ENCODE assay signal across 26 cellular contexts in the genomic region with DNA sequence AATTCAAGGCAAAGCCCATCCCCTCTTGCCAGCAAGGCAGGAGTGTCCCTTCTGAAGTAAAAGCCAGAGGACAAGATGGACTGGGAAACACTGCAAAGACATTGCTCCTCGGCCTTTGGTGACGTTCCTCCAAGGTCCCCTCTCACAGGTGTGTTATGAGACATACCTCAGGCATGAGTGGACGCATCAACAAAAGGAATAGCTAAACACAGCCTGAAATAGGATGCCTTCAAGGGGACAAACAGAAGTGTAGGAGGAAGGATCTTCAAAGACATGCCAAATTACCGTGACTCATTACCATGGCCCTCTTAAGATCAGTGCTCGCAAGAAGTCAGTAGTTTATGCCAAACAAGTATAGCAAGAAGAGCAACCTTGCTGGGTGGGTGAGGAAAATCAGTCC. TPM values are rescaled to one million over a fixed set of nuclear protein-coding genes. Genes with fewer than 3 reads are reported as not detected.
A peak's percentile ranks its signal among the peaks of the same experiment; 100 is the strongest.
DNase-seq lines count a peak whose midpoint lies in the region; ATAC-seq and TF ChIP-seq lines count a peak whose summit lies in the region.
"Had no signal": no experiment of that assay in that cellular context is flagged by ENCODE, and none has a peak within 500 bp of the region (broad histone marks: within the 10 kb centered on the region; RNA-seq: fewer than 3 reads in every experiment).

No MANE protein-coding gene starts in this region.

- no peak overlapping the region for H3K23ac ChIP-seq in mesendoderm (ENCODE audit: low read length)

- H3K9me3 ChIP-seq in PC-3 (ENCODE audit: low read length) (no peaks in the 10 kb centered on the region), esophagus (ENCODE audit: control insufficient read depth in 2 of 2, insufficient read depth in 1 of 2, low read depth in 1 of 2, low read length in 1 of 2) (no peaks in the 10 kb centered on the region)
- H3K9me3 ChIP-seq: left ventricle myocardium inferior, MG63, right lobe of liver had no signal

- H3K9ac ChIP-seq in PC-3 (ENCODE audit: low read length) (no peak overlapping the region; the same call in 1 of the 2 replicates), mesendoderm (ENCODE audit: low read length) (no peak overlapping the region)

- ATAC-seq in PC-3 (peak; percentile 78), GM18858 (IDR thresholded peaks at IDR 0.05; ENCODE audit: unreplicated experiment) (no peak), HG02610 (IDR thresholded peaks at IDR 0.05; ENCODE audit: unreplicated experiment) (no peak)
- ATAC-seq: activated CD4-positive, alpha-beta T cell treated with anti-CD3 and anti-CD28 coated beads for 36 hours; activated naive CD4-positive, alpha-beta T cell treated with anti-CD3 and anti-CD28 coated beads, Interleukin-2, amount 50 U/mL, for 72 hours; right lobe of liver had no signal

- H3K18ac ChIP-seq in mesendoderm (ENCODE audit: low read length), result no peak overlapping the region

- no peak overlapping the region for H4K5ac ChIP-seq in mesendoderm (ENCODE audit: low read length)

- BruUV-seq in PC-3 (replicated peaks; lab: Mats Ljungman, UMichigan), result no TSS peak

- TF ChIP-seq CTCF in PC-3 (conservative IDR thresholded peaks at IDR 0.05; ENCODE audit: low read depth, low read length), result no peak

- H3K4me3 ChIP-seq in PC-3 (ENCODE audit: low read length) (no peak overlapping the region; the same call in 1 of the 2 replicates), esophagus (ENCODE audit: low read depth in 1 of 2, low read length in 2 of 2) (no peak overlapping the region), mesendoderm (ENCODE audit: low read length) (no peak overlapping the region)
- H3K4me3 ChIP-seq: left ventricle myocardium inferior, MG63, right lobe of liver had no signal

- H2AFZ ChIP-seq in PC-3 (ENCODE audit: low read length), result no peak overlapping the region

- no peaks in the 10 kb centered on the region for H3K27me3 ChIP-seq in PC-3 (ENCODE audit: low read length)
- no peaks in the 10 kb centered on the region for H3K27me3 ChIP-seq in esophagus (ENCODE audit: control insufficient read depth in 1 of 2, insufficient read depth in 2 of 2, low read length in 2 of 2)
- H3K27me3 ChIP-seq in mesendoderm (ENCODE audit: insufficient read depth, low read length, poor library complexity), result no peaks in the 10 kb centered on the region
- H3K27me3 ChIP-seq: MG63, right lobe of liver had no signal

- intact Hi-C loops in PC-3 (cut with micrococcal nuclease), result loop anchor here (2.0 kb wide), 1 partner anchor 28 kb away; no protein-coding TSS in a partner anchor

- H3F3A ChIP-seq in PC-3 (ENCODE audit: low read length, unreplicated experiment), result no peaks in the 10 kb centered on the region

- CTCF ChIA-PET in PC-3 (lab: Charles Lee), result no interaction called here

- H3K79me1 ChIP-seq in mesendoderm (ENCODE audit: low read length), result no peaks in the 10 kb centered on the region

- no peaks in the 10 kb centered on the region for H3K79me2 ChIP-seq in PC-3 (ENCODE audit: low read length)
- H3K79me2 ChIP-seq in mesendoderm (ENCODE audit: control insufficient read depth, insufficient read depth, low read length), result no peaks in the 10 kb centered on the region

- no peak overlapping the region for H3K4ac ChIP-seq in mesendoderm (ENCODE audit: low read depth, low read length)

- H3K36me3 ChIP-seq in PC-3 (ENCODE audit: low read depth, low read length), result no peaks in the 10 kb centered on the region
- H3K36me3 ChIP-seq in esophagus (ENCODE audit: control insufficient read depth in 2 of 2, insufficient read depth in 2 of 2, low read length in 1 of 2), result no peaks in the 10 kb centered on the region
- H3K36me3 ChIP-seq in mesendoderm (ENCODE audit: control insufficient read depth, insufficient read depth, low read length), result no peaks in the 10 kb centered on the region
- H3K36me3 ChIP-seq: left ventricle myocardium inferior, MG63, right lobe of liver had no signal

- H3K27ac ChIP-seq in PC-3 (ENCODE audit: low read length) (peak overlapping the region; percentile 81), esophagus (ENCODE audit: low read depth in 2 of 2, low read length in 1 of 2) (peak overlapping the region; percentile 72 to 81), mesendoderm (ENCODE audit: low read depth, low read length) (no peak overlapping the region)
- H3K27ac ChIP-seq: left ventricle myocardium inferior, right lobe of liver had no signal

- H4K8ac ChIP-seq in mesendoderm (ENCODE audit: low read depth, low read length), result no peak overlapping the region

- H3K4me2 ChIP-seq in PC-3 (ENCODE audit: low read length), result peak overlapping the region; percentile 79
- no peak overlapping the region for H3K4me2 ChIP-seq in mesendoderm (ENCODE audit: low read length)

- H3K9me2 ChIP-seq in PC-3 (replicated peaks; ENCODE audit: low read length), result no peaks in the 10 kb centered on the region

- no peaks in the 10 kb centered on the region for H4K20me1 ChIP-seq in PC-3 (ENCODE audit: low read length)

- POLR2A ChIA-PET in PC-3 (lab: Charles Lee; ENCODE audit: unreplicated experiment), result no interaction called here

- peaks cover 56% of the 10 kb centered on the region for H3K4me1 ChIP-seq in PC-3 (ENCODE audit: insufficient read depth, low read length)
- peaks cover 0 to 4% of the 10 kb centered on the region in 2 donors for H3K4me1 ChIP-seq in esophagus (ENCODE audit: control insufficient read depth in 2 of 2, insufficient read depth in 2 of 2, low read length in 1 of 2)
- no peaks in the 10 kb centered on the region for H3K4me1 ChIP-seq in mesendoderm (ENCODE audit: control insufficient read depth, low read depth, low read length)
- H3K4me1 ChIP-seq: right lobe of liver had no signal

- H3K56ac ChIP-seq in mesendoderm (ENCODE audit: low read length), result no peak overlapping the region

- no peak overlapping the region for H2BK15ac ChIP-seq in mesendoderm (replicated peaks; ENCODE audit: low read depth)

- DNase-seq in ELF-1 (ENCODE audit: low read depth, low spot score) (peak; percentile 68), PC-3 (peak; percentile 95), mesendoderm (peak; percentile 48), D341Med (ENCODE audit: low spot score) (no peak)
- DNase-seq: activated CD4-positive, alpha-beta T cell treated with anti-CD3 and anti-CD28 coated beads for 36 hours; C1 segment of cervical spinal cord; effector CD8-positive, alpha-beta T cell; left ventricle myocardium inferior; MG63; NCI-H1436; NCI-H2171; NCI-H526 treated with DMSO at 0.1 percent for 48 hours; right lobe of liver; SHP77 treated with DMSO at 0.1 percent for 48 hours; stimulated activated CD8-positive, alpha-beta memory T cell treated with anti-CD3 and anti-CD28 coated beads, Interleukin-4, amount 100 ng/mL, for 48 hours; T-helper 1 cell had no signal

- H2BK120ac ChIP-seq in mesendoderm (ENCODE audit: low read depth, low read length), result no peak overlapping the region

- H2AK5ac ChIP-seq in mesendoderm (ENCODE audit: low read length), result no peak overlapping the region

- no peak overlapping the region for H2BK5ac ChIP-seq in mesendoderm (ENCODE audit: low read length)

- WGBS in esophagus, 2 donors, result 55 to 69% methylated on average over 5 of the region's 5 CpGs
- WGBS in mesendoderm (ENCODE audit: extremely low coverage, insufficient coverage, low lambda C conversion rate), result no CpG with 5 or more reads among the region's 5 CpGs

RNA-seq across cellular contexts. Expression of gene IDS, which starts 6.0 kb away (rescaled TPM):
- 68.4 and 72.9 TPM in 2 replicates for total RNA-seq in PC-3 (2014; rRNA removed)
- polyA plus RNA-seq in esophagus, result 10 to 100 TPM; 20.9 to 21.4 TPM
- polyA plus RNA-seq in mesendoderm (2013, experiment 1 of 2), result 15.8 TPM
- 16.3 TPM for polyA plus RNA-seq in mesendoderm (2013, experiment 2 of 2)

RNA-seq across cellular contexts. Expression of gene EOLA1, which starts 29.7 kb away (rescaled TPM):
- total RNA-seq in PC-3 (2014; rRNA removed), result 21.7 and 25.9 TPM in 2 replicates
- 10 to 100 TPM; 11.1 to 13.0 TPM for polyA plus RNA-seq in esophagus
- polyA plus RNA-seq in mesendoderm (2013, experiment 1 of 2), result 3.6 TPM
- 3.3 TPM for polyA plus RNA-seq in mesendoderm (2013, experiment 2 of 2)

RNA-seq across cellular contexts. Expression of gene HSFX3, which starts 38.6 kb away (rescaled TPM):
- total RNA-seq in PC-3 (2014; rRNA removed), result not detected in 2 replicates
- not detected for polyA plus RNA-seq in esophagus
- polyA plus RNA-seq in mesendoderm (2013, experiment 1 of 2), result not detected
- polyA plus RNA-seq in mesendoderm (2013, experiment 2 of 2), result not detected
- total RNA-seq: activated CD4-positive, alpha-beta T cell treated with anti-CD3 and anti-CD28 coated beads for 36 hours; activated naive CD4-positive, alpha-beta T cell treated with anti-CD3 and anti-CD28 coated beads, Interleukin-2, amount 50 U/mL, for 72 hours; activated T-helper 1 cell treated with anti-CD3 and anti-CD28 coated beads, Interleukin-12 subunit alpha, Interleukin-12 subunit beta, Interleukin-2, Interleukin-4 antibody, amounts not matched to agents 30 ng/mL and 10 ng/mL and 1 ng/mL, durations not matched to agents 14 hours and 24 hours and 36 hours; H1; mononuclear cell; right lobe of liver; ureter had no signal
- polyA plus RNA-seq: H1, IgD-negative memory B cell, neural cell had no signal
